Comparison of ENCODE assay signal across 17 cellular contexts in the genomic region with DNA sequence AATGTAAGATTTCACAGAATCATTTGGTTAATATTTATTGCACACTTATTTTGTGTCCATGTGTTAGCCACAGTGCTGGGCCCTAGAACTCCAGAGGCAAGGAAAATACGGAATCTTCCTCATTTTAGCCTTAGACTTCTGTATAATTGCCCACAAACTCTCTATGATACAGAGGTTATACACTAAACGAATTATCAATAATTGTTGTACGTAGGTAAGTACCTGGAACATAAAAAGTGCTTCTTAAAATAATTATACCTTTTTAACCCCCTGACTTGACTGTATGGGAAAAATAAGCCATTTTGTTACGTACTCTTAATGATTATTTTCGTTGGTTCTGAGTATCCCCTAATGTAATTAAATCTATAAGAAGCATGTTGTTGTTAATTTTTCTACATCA.
DNase-seq lines count a peak whose midpoint lies in the region; ATAC-seq and TF ChIP-seq lines count a peak whose summit lies in the region.
"Had no signal": no experiment of that assay in that cellular context is flagged by ENCODE, and none has a peak within 500 bp of the region (broad histone marks: within the 10 kb centered on the region; RNA-seq: fewer than 3 reads in every experiment).

No MANE protein-coding gene starts in this region.

- CTCF ChIA-PET in activated CD4-positive, alpha-beta T cell treated with anti-CD3 and anti-CD28 coated beads for 36 hours (lab: Charles Lee) = interaction anchor here (0.9 to 3.0 kb wide), 3 partner anchors 8 to 20 kb away, joined by 3 to 17 read pairs (median 4); no protein-coding TSS in a partner anchor
- CTCF ChIA-PET in MCF 10A (lab: Yijun Ruan, JAX) = no interaction called here

- DNase-seq in activated CD4-positive, alpha-beta T cell treated with anti-CD3 and anti-CD28 coated beads for 36 hours = no peak
- DNase-seq in activated CD4-positive, alpha-beta T cell treated with anti-CD3 and anti-CD28 coated beads, Interleukin-2, amount 50 U/mL, for 48 hours = no peak
- no peak for DNase-seq in activated naive CD8-positive, alpha-beta T cell treated with anti-CD3 and anti-CD28 coated beads for 36 hours
- DNase-seq in activated naive CD8-positive, alpha-beta T cell treated with anti-CD3 and anti-CD28 coated beads, Interleukin-2, amount 50 U/mL, for 24 hours = no peak
- no peak for DNase-seq in MCF 10A (ENCODE audit: unreplicated experiment)
- DNase-seq: 8988T, GDM1, MV-4-11, NCI-H1436, NCI-H2029 treated with DMSO at 0.1 percent for 48 hours, NCI-H510A, PC-9 had no signal

- POLR2A ChIA-PET in activated CD4-positive, alpha-beta T cell treated with anti-CD3 and anti-CD28 coated beads for 36 hours (lab: Charles Lee) = no interaction called here
- POLR2A ChIA-PET in MCF 10A (lab: Yijun Ruan, JAX) = no interaction called here

- no TSS peak for BruUV-seq in MCF 10A (replicated peaks; lab: Mats Ljungman, UMichigan)

- ATAC-seq in activated CD4-positive, alpha-beta T cell treated with anti-CD3 and anti-CD28 coated beads for 36 hours = no peak
- no peak for ATAC-seq in activated naive CD8-positive, alpha-beta T cell treated with anti-CD3 and anti-CD28 coated beads, Interleukin-2, amount 50 U/mL, for 24 hours
- no peak for ATAC-seq in HG02970 (IDR thresholded peaks at IDR 0.05; ENCODE audit: low FRiP score, unreplicated experiment)
- no peak for ATAC-seq in HG03108 (IDR thresholded peaks at IDR 0.05; ENCODE audit: unreplicated experiment)
- ATAC-seq: GM23338, HCT116 had no signal

- no peaks in the 10 kb centered on the region for H3K9me3 Mint-ChIP-seq in activated CD4-positive, alpha-beta T cell treated with anti-CD3 and anti-CD28 coated beads for 36 hours (ENCODE audit: low read depth)
- H3K9me3 Mint-ChIP-seq in activated naive CD8-positive, alpha-beta T cell (ENCODE audit: low read depth) = peaks cover 4% of the 10 kb centered on the region
- peaks cover 5% of the 10 kb centered on the region for H3K9me3 Mint-ChIP-seq in activated naive CD8-positive, alpha-beta T cell treated with anti-CD3 and anti-CD28 coated beads for 36 hours
- peaks cover 5% of the 10 kb centered on the region for H3K9me3 Mint-ChIP-seq in activated naive CD8-positive, alpha-beta T cell treated with anti-CD3 and anti-CD28 coated beads, Interleukin-2, amount 50 U/mL, for 24 hours
- no peaks in the 10 kb centered on the region for H3K9me3 Mint-ChIP-seq in MCF 10A (ENCODE audit: unreplicated experiment)

- peaks cover 36% of the 10 kb centered on the region for H3K4me1 Mint-ChIP-seq in activated CD4-positive, alpha-beta T cell treated with anti-CD3 and anti-CD28 coated beads for 36 hours
- H3K4me1 Mint-ChIP-seq in activated naive CD8-positive, alpha-beta T cell (ENCODE audit: low read depth) = peaks cover 51% of the 10 kb centered on the region
- peaks cover 22% of the 10 kb centered on the region for H3K4me1 Mint-ChIP-seq in activated naive CD8-positive, alpha-beta T cell treated with anti-CD3 and anti-CD28 coated beads for 36 hours
- peaks cover 37% of the 10 kb centered on the region for H3K4me1 Mint-ChIP-seq in activated naive CD8-positive, alpha-beta T cell treated with anti-CD3 and anti-CD28 coated beads, Interleukin-2, amount 50 U/mL, for 24 hours
- no peaks in the 10 kb centered on the region for H3K4me1 Mint-ChIP-seq in MCF 10A (ENCODE audit: insufficient read depth, unreplicated experiment)

- H3K27ac Mint-ChIP-seq in activated CD4-positive, alpha-beta T cell treated with anti-CD3 and anti-CD28 coated beads for 36 hours = peak overlapping the region; percentile 57
- peak overlapping the region; percentile 86 for H3K27ac Mint-ChIP-seq in activated naive CD8-positive, alpha-beta T cell
- no peak overlapping the region for H3K27ac Mint-ChIP-seq in activated naive CD8-positive, alpha-beta T cell treated with anti-CD3 and anti-CD28 coated beads for 36 hours
- no peak overlapping the region for H3K27ac Mint-ChIP-seq in activated naive CD8-positive, alpha-beta T cell treated with anti-CD3 and anti-CD28 coated beads, Interleukin-2, amount 50 U/mL, for 24 hours
- H3K27ac Mint-ChIP-seq in MCF 10A (ENCODE audit: low read depth, unreplicated experiment) = no peak overlapping the region
- H3K27ac Mint-ChIP-seq: GM23338 had no signal

- no peak overlapping the region for H3K4me3 Mint-ChIP-seq in activated CD4-positive, alpha-beta T cell treated with anti-CD3 and anti-CD28 coated beads for 36 hours
- peak overlapping the region; percentile 65 for H3K4me3 Mint-ChIP-seq in activated naive CD8-positive, alpha-beta T cell
- no peak overlapping the region for H3K4me3 Mint-ChIP-seq in activated naive CD8-positive, alpha-beta T cell treated with anti-CD3 and anti-CD28 coated beads for 36 hours
- H3K4me3 Mint-ChIP-seq in activated naive CD8-positive, alpha-beta T cell treated with anti-CD3 and anti-CD28 coated beads, Interleukin-2, amount 50 U/mL, for 24 hours = peak overlapping the region; percentile 3
- no peak overlapping the region for H3K4me3 Mint-ChIP-seq in MCF 10A (ENCODE audit: unreplicated experiment)
- H3K4me3 Mint-ChIP-seq: GM23338 had no signal

- intact Hi-C loops in activated CD4-positive, alpha-beta T cell treated with anti-CD3 and anti-CD28 coated beads for 36 hours (cut with DNase I, micrococcal nuclease) = no loop called here
- intact Hi-C loops in MCF 10A (cut with micrococcal nuclease) = no loop called here

- TF ChIP-seq CTCF in MCF 10A (IDR thresholded peaks at IDR 0.05; ENCODE audit: unreplicated experiment) = no peak

- H3K27me3 Mint-ChIP-seq in activated CD4-positive, alpha-beta T cell treated with anti-CD3 and anti-CD28 coated beads for 36 hours = no peaks in the 10 kb centered on the region
- H3K27me3 Mint-ChIP-seq in activated naive CD8-positive, alpha-beta T cell = no peaks in the 10 kb centered on the region
- no peaks in the 10 kb centered on the region for H3K27me3 Mint-ChIP-seq in activated naive CD8-positive, alpha-beta T cell treated with anti-CD3 and anti-CD28 coated beads for 36 hours
- H3K27me3 Mint-ChIP-seq in activated naive CD8-positive, alpha-beta T cell treated with anti-CD3 and anti-CD28 coated beads, Interleukin-2, amount 50 U/mL, for 24 hours = no peaks in the 10 kb centered on the region
- H3K27me3 Mint-ChIP-seq in MCF 10A (ENCODE audit: insufficient read depth, unreplicated experiment) = no peaks in the 10 kb centered on the region

- H3K36me3 Mint-ChIP-seq in activated CD4-positive, alpha-beta T cell treated with anti-CD3 and anti-CD28 coated beads for 36 hours (ENCODE audit: low read depth) = peaks cover 15% of the 10 kb centered on the region
- H3K36me3 Mint-ChIP-seq in activated naive CD8-positive, alpha-beta T cell = peaks cover 16% of the 10 kb centered on the region
- H3K36me3 Mint-ChIP-seq in activated naive CD8-positive, alpha-beta T cell treated with anti-CD3 and anti-CD28 coated beads for 36 hours = peaks cover 17% of the 10 kb centered on the region
- H3K36me3 Mint-ChIP-seq in activated naive CD8-positive, alpha-beta T cell treated with anti-CD3 and anti-CD28 coated beads, Interleukin-2, amount 50 U/mL, for 24 hours (ENCODE audit: low read depth) = peaks cover 16% of the 10 kb centered on the region
- no peaks in the 10 kb centered on the region for H3K36me3 Mint-ChIP-seq in MCF 10A (ENCODE audit: insufficient read depth, unreplicated experiment)

Comparison
In these comparisons a context has a peak if more than half of its experiments do, and no peak if none do; other contexts are left out.
1. H3K27ac Mint-ChIP-seq: peak in activated CD4-positive, alpha-beta T cell treated with anti-CD3 and anti-CD28 coated beads for 36 hours (single experiment) and activated naive CD8-positive, alpha-beta T cell (single experiment); none in activated naive CD8-positive, alpha-beta T cell treated with anti-CD3 and anti-CD28 coated beads for 36 hours (single experiment), activated naive CD8-positive, alpha-beta T cell treated with anti-CD3 and anti-CD28 coated beads, Interleukin-2, amount 50 U/mL, for 24 hours (single experiment) and MCF 10A (single experiment).
2. H3K4me3 Mint-ChIP-seq: peak in activated naive CD8-positive, alpha-beta T cell (single experiment) and activated naive CD8-positive, alpha-beta T cell treated with anti-CD3 and anti-CD28 coated beads, Interleukin-2, amount 50 U/mL, for 24 hours (single experiment); none in activated CD4-positive, alpha-beta T cell treated with anti-CD3 and anti-CD28 coated beads for 36 hours (single experiment), activated naive CD8-positive, alpha-beta T cell treated with anti-CD3 and anti-CD28 coated beads for 36 hours (single experiment) and MCF 10A (single experiment).